Comparison of ENCODE assay signal across 8 cellular contexts in the genomic region with DNA sequence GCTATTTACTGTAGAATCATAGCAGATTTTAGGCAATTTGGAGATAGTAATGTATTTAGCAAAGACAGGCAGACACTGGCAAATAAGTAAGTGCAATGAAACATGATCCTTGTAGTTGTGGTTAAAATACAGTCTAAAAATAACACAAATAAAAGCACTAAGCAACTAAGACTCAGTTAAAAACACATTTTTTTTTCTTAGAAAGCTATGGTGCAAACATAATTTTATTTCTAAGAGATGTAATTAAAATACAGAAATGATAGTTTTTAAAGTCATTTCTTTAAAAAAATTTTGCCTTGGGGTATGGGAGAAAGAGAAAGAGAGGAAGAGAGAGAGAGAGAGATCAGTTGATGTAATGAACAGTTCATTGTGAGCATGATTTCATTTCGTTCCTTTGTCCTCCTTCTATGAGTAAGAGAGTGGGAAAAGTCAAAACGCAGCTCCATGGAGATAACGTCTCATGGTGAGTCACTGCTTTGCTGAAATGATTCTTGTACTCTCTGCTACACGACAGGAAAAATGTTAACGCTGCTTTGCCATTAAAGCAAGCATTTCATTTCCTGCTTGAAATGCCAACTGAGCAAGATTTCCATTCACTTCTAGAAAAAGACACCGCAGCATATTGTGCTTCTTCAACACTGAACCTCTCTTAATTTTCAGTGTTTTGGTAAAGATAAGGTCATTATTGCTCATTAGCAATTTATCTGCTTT.
A peak's percentile ranks its signal among the peaks of the same experiment; 100 is the strongest.
DNase-seq lines count a peak whose midpoint lies in the region; ATAC-seq, FAIRE-seq and TF ChIP-seq lines count a peak whose summit lies in the region.

No MANE protein-coding gene starts in this region.

- H3K9me3 ChIP-seq in RWPE2 (ENCODE audit: severe bottlenecking) (no peaks in the 10 kb centered on the region), mammary epithelial cell (replicated peaks; ENCODE audit: insufficient read depth, low read length) (no peaks in the 10 kb centered on the region)

- DNase-seq in GM18507 (ENCODE audit: extremely low spot score, insufficient read length, low read depth) (no peak), HTR-8/SVneo (ENCODE audit: insufficient read length, low spot score) (peak; percentile 80), RWPE2 (ENCODE audit: low spot score) (no peak), mammary epithelial cell (peak; percentile 97), left lobe of liver (ENCODE audit: low spot score) (no peak), D341Med (ENCODE audit: low spot score) (no peak)
- peak; percentile 5 to 33 (median 10) for DNase-seq in stimulated activated CD4-positive, alpha-beta T cell treated with anti-CD3 and anti-CD28 coated beads, TNF-alpha, amount 100 ng/mL, for 24 hours (ENCODE audit: low read depth in 3 of 3)

- peak overlapping the region; percentile 65 for H3K9ac ChIP-seq in mammary epithelial cell (ENCODE audit: insufficient read depth, low read length)

- FAIRE-seq in GM18507 (lab: Jason Lieb, UNC) (peak; percentile 26), HTR-8/SVneo (lab: Jason Lieb, UNC) (peak; percentile 89)

- H3K79me2 ChIP-seq in ACC112 (ENCODE audit: control insufficient read depth, insufficient read depth, low read length, unreplicated experiment) (no peaks in the 10 kb centered on the region), mammary epithelial cell (ENCODE audit: insufficient read depth, low read length) (no peaks in the 10 kb centered on the region)

- H3K27me3 ChIP-seq in ACC112 (ENCODE audit: insufficient read depth, low read length) = no peaks in the 10 kb centered on the region
- no peaks in the 10 kb centered on the region for H3K27me3 ChIP-seq in RWPE2 (ENCODE audit: insufficient read depth, poor library complexity, severe bottlenecking)
- H3K27me3 ChIP-seq in mammary epithelial cell (ENCODE audit: insufficient read depth, low read length) = no peaks in the 10 kb centered on the region

- peak; percentile 100 for ATAC-seq in RWPE2 (ENCODE audit: low read depth)
- peak; percentile 33 for ATAC-seq in left lobe of liver

- in situ Hi-C loops in mammary epithelial cell (cut with MboI; ENCODE audit: low sequenced_read_pairs in 2 of 2) = no loop called here

- intact Hi-C loops in mammary epithelial cell (cut with micrococcal nuclease) = loop anchor here (1.0 kb wide), 1 partner anchor 62 kb away; a partner anchor contains a TSS

- H3K4me2 ChIP-seq in mammary epithelial cell (ENCODE audit: insufficient read depth, low read depth, low read length) = peak overlapping the region; percentile 79

- CTCF ChIA-PET in mammary epithelial cell (lab: Charles Lee; ENCODE audit: low non-redundant PET) = no interaction called here

- TF ChIP-seq CTCF in RWPE2 (IDR thresholded peaks at IDR 0.05; ENCODE audit: poor library complexity, severe bottlenecking) = no peak
- no peak for TF ChIP-seq CTCF in mammary epithelial cell (conservative IDR thresholded peaks at IDR 0.05 in 1 of 2, IDR thresholded peaks at IDR 0.05 in 1 of 2; ENCODE audit: extremely low read depth in 1 of 2, insufficient read depth in 1 of 2, low read depth in 1 of 2, low read length in 2 of 2)

- H3K27ac ChIP-seq in ACC112 (ENCODE audit: low read depth, low read length) (peak overlapping the region; percentile 89), RWPE2 (ENCODE audit: poor library complexity, severe bottlenecking) (peak overlapping the region; percentile 74), mammary epithelial cell (ENCODE audit: insufficient read depth, low read depth, low read length) (peak overlapping the region; percentile 97)

- TSS peak; percentile 60 for BruUV-seq in mammary epithelial cell (replicated peaks; lab: Mats Ljungman, UMichigan)

- peak overlapping the region; percentile 66 for H3K4me3 ChIP-seq in ACC112 (ENCODE audit: low read depth, low read length)
- H3K4me3 ChIP-seq in RWPE2 (ENCODE audit: severe bottlenecking) = no peak overlapping the region
- H3K4me3 ChIP-seq in mammary epithelial cell (replicated peaks in 1 of 3; ENCODE audit: insufficient read depth in 1 of 3, low read depth in 2 of 3, low read length in 3 of 3) = peak overlapping the region in 2 of 3 experiments; percentile 15 to 27

- H3K36me3 ChIP-seq in ACC112 (ENCODE audit: insufficient read depth, low read length) = no peaks in the 10 kb centered on the region
- no peaks in the 10 kb centered on the region for H3K36me3 ChIP-seq in RWPE2 (ENCODE audit: low read depth)
- no peaks in the 10 kb centered on the region for H3K36me3 ChIP-seq in mammary epithelial cell (ENCODE audit: insufficient read depth, low read length)

- H2AFZ ChIP-seq in ACC112 (ENCODE audit: low read length, unreplicated experiment) (peak overlapping the region; percentile 34), mammary epithelial cell (ENCODE audit: low read depth, low read length) (peak overlapping the region; percentile 89)

- peaks cover 26% of the 10 kb centered on the region for H3K4me1 ChIP-seq in ACC112 (ENCODE audit: control insufficient read depth, insufficient read depth, low read length, unreplicated experiment)
- peaks cover 14% of the 10 kb centered on the region for H3K4me1 ChIP-seq in RWPE2 (ENCODE audit: insufficient read depth, poor library complexity, severe bottlenecking)
- H3K4me1 ChIP-seq in mammary epithelial cell (ENCODE audit: insufficient read depth, low read length) = peaks cover 11% of the 10 kb centered on the region

- 7% methylated on average over 5 of the region's 6 CpGs for WGBS in mammary epithelial cell (ENCODE audit: low coverage, missing lambda C conversion rate)

- dilution Hi-C loops in mammary epithelial cell (cut with HindIII; ENCODE audit: low sequenced_read_pairs) = no loop called here

- no peaks in the 10 kb centered on the region for H4K20me1 ChIP-seq in mammary epithelial cell (ENCODE audit: insufficient read depth, low read length)

Comparison
In these comparisons a context has a peak if more than half of its experiments do, and no peak if none do; other contexts are left out.
1. DNase-seq: peak in HTR-8/SVneo (single experiment), mammary epithelial cell (single experiment) and stimulated activated CD4-positive, alpha-beta T cell treated with anti-CD3 and anti-CD28 coated beads, TNF-alpha, amount 100 ng/mL, for 24 hours (3 of 3); none in GM18507 (single experiment), RWPE2 (single experiment), left lobe of liver (single experiment) and D341Med (single experiment).
2. Peak in every context shown above with its lines, with median percentiles within 50 percentile points of each other: H3K27ac ChIP-seq.